In the genomic region with DNA sequence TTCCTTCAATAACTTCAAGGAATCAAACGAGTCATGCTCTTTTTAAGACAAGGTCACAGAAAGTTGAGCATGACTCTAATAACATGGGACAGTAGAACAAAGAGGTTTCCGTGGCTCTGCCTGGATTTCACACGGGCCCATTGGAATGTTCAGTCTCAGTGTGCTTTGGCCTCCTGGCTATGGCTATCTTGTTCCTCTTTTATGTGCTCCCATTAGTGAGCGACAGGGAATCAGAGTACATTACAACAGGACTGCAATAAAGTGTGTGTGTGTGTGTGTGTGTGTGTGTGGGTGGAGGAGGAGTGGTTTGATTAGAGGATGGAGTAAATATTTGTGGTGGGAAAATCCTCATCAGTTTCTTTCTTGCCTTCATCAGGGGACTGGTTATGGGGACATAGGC, we compare ENCODE assay signal across 1 cellular context.
TF ChIP-seq lines count a peak whose summit lies in the region.

No MANE protein-coding gene starts in this region.

TF ChIP-seq in H1, 55 proteins besides CTCF, POLR2A, EP300 and RAD21 (continued from another document):
- no peak for TF ChIP-seq SIRT6 (IDR thresholded peaks at IDR 0.05; ENCODE audit: low read length)
- TF ChIP-seq, protein P1, sequence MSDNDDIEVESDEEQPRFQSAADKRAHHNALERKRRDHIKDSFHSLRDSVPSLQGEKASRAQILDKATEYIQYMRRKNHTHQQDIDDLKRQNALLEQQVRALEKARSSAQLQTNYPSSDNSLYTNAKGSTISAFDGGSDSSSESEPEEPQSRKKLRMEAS (IDR thresholded peaks at IDR 0.05) = no peak
- no peak for TF ChIP-seq SAP30 (IDR thresholded peaks at IDR 0.05; ENCODE audit: insufficient read depth, insufficient replicate concordance, low read length)
- no peak for TF ChIP-seq TBP (IDR thresholded peaks at IDR 0.05; ENCODE audit: low read depth, low read length)
- TF ChIP-seq SUZ12 (IDR thresholded peaks at IDR 0.05; ENCODE audit: low read length) = no peak
- TF ChIP-seq CHD7 (IDR thresholded peaks at IDR 0.05; ENCODE audit: insufficient replicate concordance, low read length) = no peak
